ENCODE assay signal across 17 cellular contexts in genomic region chr1:40079774-40080390, GRCh38. TPM values are rescaled to one million over a fixed set of nuclear protein-coding genes. Genes with fewer than 3 reads are reported as not detected.
DNase-seq lines count a peak whose midpoint lies in the region; ATAC-seq and TF ChIP-seq lines count a peak whose summit lies in the region.
"Had no signal": no experiment of that assay in that cellular context is flagged by ENCODE, and none has a peak within 500 bp of the region (broad histone marks: within the 10 kb centered on the region; RNA-seq: fewer than 3 reads in every experiment).

No MANE protein-coding gene starts in this region.

- no peak for DNase-seq in activated CD8-positive, alpha-beta memory T cell treated with anti-CD3 and anti-CD28 coated beads, Interleukin-2, amount 10 ng/mL, durations not matched to agents 7 days and 5 days
- no peak for DNase-seq in activated CD8-positive, alpha-beta memory T cell treated with anti-CD3 and anti-CD28 coated beads, Interleukin-2, amount 50 U/mL, for 48 hours
- DNase-seq in CD8-positive, alpha-beta T cell = no peak
- DNase-seq in putamen (ENCODE audit: low spot score) (peak; percentile 78), DMS53 treated with DMSO at 0.1 percent for 48 hours (lab: John Stamatoyannopoulos, UW; ENCODE audit: unreplicated experiment) (no peak), HuH-7.5 (ENCODE audit: low spot score) (no peak), type B pancreatic cell (ENCODE audit: extremely low spot score, unreplicated experiment) (no peak)
- DNase-seq: activated CD8-positive, alpha-beta T cell treated with anti-CD3 and anti-CD28 coated beads, Interleukin-2, amount 10 ng/mL, durations not matched to agents 7 days and 5 days; amniotic stem cell; NCI-H1436 treated with DMSO at 0.1 percent for 48 hours; NCI-H2171; NCI-H526 treated with DMSO at 0.1 percent for 48 hours; testis had no signal

- H3K27ac Mint-ChIP-seq in activated CD8-positive, alpha-beta memory T cell treated with anti-CD3 and anti-CD28 coated beads, Interleukin-2, amount 10 ng/mL, durations not matched to agents 7 days and 5 days = peak overlapping the region; percentile 56
- peak overlapping the region; percentile 22 for H3K27ac Mint-ChIP-seq in CD8-positive, alpha-beta T cell
- H3K27ac Mint-ChIP-seq in activated T-helper 17 cell treated with anti-CD3 and anti-CD28 coated beads, Interleukin-2, amount 50 U/mL, for 72 hours = peak overlapping the region; percentile 84
- H3K27ac Mint-ChIP-seq in type B pancreatic cell = no peak overlapping the region
- H3K27ac Mint-ChIP-seq: activated CD8-positive, alpha-beta T cell treated with anti-CD3 and anti-CD28 coated beads, Interleukin-2, amount 10 ng/mL, durations not matched to agents 7 days and 5 days had no signal

- no peak for TF ChIP-seq CTCF in CD8-positive, alpha-beta T cell (IDR thresholded peaks at IDR 0.05)
- TF ChIP-seq CTCF in type B pancreatic cell (conservative IDR thresholded peaks at IDR 0.05) = no peak

- no peaks in the 10 kb centered on the region for H3K27me3 ChIP-seq in CD8-positive, alpha-beta T cell (ENCODE audit: insufficient read depth, low read length)
- H3K27me3 ChIP-seq: hepatocyte, testis had no signal

- peaks cover 29% of the 10 kb centered on the region for H3K36me3 ChIP-seq in CD8-positive, alpha-beta T cell (ENCODE audit: insufficient read depth, low read length)

- H3K36me3 Mint-ChIP-seq in activated CD8-positive, alpha-beta memory T cell treated with anti-CD3 and anti-CD28 coated beads, Interleukin-2, amount 10 ng/mL, durations not matched to agents 7 days and 5 days = peaks cover 16% of the 10 kb centered on the region
- peaks cover 72% of the 10 kb centered on the region for H3K36me3 Mint-ChIP-seq in CD8-positive, alpha-beta T cell
- H3K36me3 Mint-ChIP-seq in activated T-helper 17 cell treated with anti-CD3 and anti-CD28 coated beads, Interleukin-2, amount 50 U/mL, for 72 hours (ENCODE audit: low read depth) = peaks cover 90% of the 10 kb centered on the region
- H3K36me3 Mint-ChIP-seq in type B pancreatic cell = peaks cover 15% of the 10 kb centered on the region

- POLR2A ChIA-PET in CD8-positive, alpha-beta T cell (lab: Charles Lee) = no interaction called here

- H3K9me3 Mint-ChIP-seq in activated CD8-positive, alpha-beta memory T cell treated with anti-CD3 and anti-CD28 coated beads, Interleukin-2, amount 10 ng/mL, durations not matched to agents 7 days and 5 days (ENCODE audit: low read depth) = no peaks in the 10 kb centered on the region
- H3K9me3 Mint-ChIP-seq in CD8-positive, alpha-beta T cell = no peaks in the 10 kb centered on the region
- H3K9me3 Mint-ChIP-seq in activated T-helper 17 cell treated with anti-CD3 and anti-CD28 coated beads, Interleukin-2, amount 50 U/mL, for 72 hours = no peaks in the 10 kb centered on the region
- no peaks in the 10 kb centered on the region for H3K9me3 Mint-ChIP-seq in type B pancreatic cell

- intact Hi-C loops in CD8-positive, alpha-beta T cell (cut with DNase I, micrococcal nuclease) = loop anchor here (2.0 to 5.0 kb wide), 3 partner anchors 19 to 327 kb away; partner anchors contain the start of gene CAP1 (in 1 of the 2)

- H3K27me3 Mint-ChIP-seq in activated CD8-positive, alpha-beta memory T cell treated with anti-CD3 and anti-CD28 coated beads, Interleukin-2, amount 10 ng/mL, durations not matched to agents 7 days and 5 days = no peaks in the 10 kb centered on the region
- no peaks in the 10 kb centered on the region for H3K27me3 Mint-ChIP-seq in CD8-positive, alpha-beta T cell (ENCODE audit: low read depth)
- H3K27me3 Mint-ChIP-seq in activated T-helper 17 cell treated with anti-CD3 and anti-CD28 coated beads, Interleukin-2, amount 50 U/mL, for 72 hours = no peaks in the 10 kb centered on the region
- no peaks in the 10 kb centered on the region for H3K27me3 Mint-ChIP-seq in type B pancreatic cell

- H3K4me1 Mint-ChIP-seq in activated CD8-positive, alpha-beta memory T cell treated with anti-CD3 and anti-CD28 coated beads, Interleukin-2, amount 10 ng/mL, durations not matched to agents 7 days and 5 days = peaks cover 21% of the 10 kb centered on the region
- H3K4me1 Mint-ChIP-seq in CD8-positive, alpha-beta T cell (ENCODE audit: low read depth) = peaks cover 7% of the 10 kb centered on the region
- peaks cover 5% of the 10 kb centered on the region for H3K4me1 Mint-ChIP-seq in activated T-helper 17 cell treated with anti-CD3 and anti-CD28 coated beads, Interleukin-2, amount 50 U/mL, for 72 hours
- no peaks in the 10 kb centered on the region for H3K4me1 Mint-ChIP-seq in type B pancreatic cell (ENCODE audit: unreplicated experiment)

- H3K4me1 ChIP-seq in CD8-positive, alpha-beta T cell (ENCODE audit: insufficient read depth, low read length) = no peaks in the 10 kb centered on the region

- CTCF ChIA-PET in activated CD8-positive, alpha-beta memory T cell treated with anti-CD3 and anti-CD28 coated beads, Interleukin-2, amount 10 ng/mL, durations not matched to agents 7 days and 5 days (lab: Charles Lee) = interaction anchor here (0.8 to 7.1 kb wide), 7 partner anchors 12 to 325 kb away, joined by 3 to 67 read pairs (median 6); no protein-coding TSS in a partner anchor
- CTCF ChIA-PET in CD8-positive, alpha-beta T cell (lab: Charles Lee) = interaction anchor here (0.6 to 4.1 kb wide), 5 partner anchors 11 to 262 kb away, joined by 5 to 25 read pairs (median 7); no protein-coding TSS in a partner anchor

- H3K27ac ChIP-seq in CD8-positive, alpha-beta T cell (ENCODE audit: low read depth, low read length) = no peak overlapping the region
- H3K27ac ChIP-seq: C4-2B, hepatocyte, testis had no signal

- no peak overlapping the region for H3K4me3 ChIP-seq in CD8-positive, alpha-beta T cell (ENCODE audit: low read depth, low read length)
- H3K4me3 ChIP-seq: GM12878, hepatocyte, testis had no signal

- no peak overlapping the region for H3K4me3 Mint-ChIP-seq in activated CD8-positive, alpha-beta memory T cell treated with anti-CD3 and anti-CD28 coated beads, Interleukin-2, amount 10 ng/mL, durations not matched to agents 7 days and 5 days
- H3K4me3 Mint-ChIP-seq in CD8-positive, alpha-beta T cell = no peak overlapping the region
- peak overlapping the region; percentile 26 for H3K4me3 Mint-ChIP-seq in activated T-helper 17 cell treated with anti-CD3 and anti-CD28 coated beads, Interleukin-2, amount 50 U/mL, for 72 hours
- no peak overlapping the region for H3K4me3 Mint-ChIP-seq in type B pancreatic cell
- H3K4me3 Mint-ChIP-seq: activated CD8-positive, alpha-beta T cell treated with anti-CD3 and anti-CD28 coated beads, Interleukin-2, amount 10 ng/mL, durations not matched to agents 7 days and 5 days had no signal

- ATAC-seq in activated CD8-positive, alpha-beta memory T cell treated with anti-CD3 and anti-CD28 coated beads, Interleukin-2, amount 10 ng/mL, durations not matched to agents 7 days and 5 days = peak; percentile 52
- no peak for ATAC-seq in CD8-positive, alpha-beta T cell
- ATAC-seq in activated T-helper 17 cell treated with anti-CD3 and anti-CD28 coated beads, Interleukin-2, amount 50 U/mL, for 72 hours (replicated peaks) = peak; percentile 79
- ATAC-seq: activated CD8-positive, alpha-beta T cell treated with anti-CD3 and anti-CD28 coated beads, Interleukin-2, amount 10 ng/mL, durations not matched to agents 7 days and 5 days; GM12878 had no signal

- no peaks in the 10 kb centered on the region for H3K9me3 ChIP-seq in CD8-positive, alpha-beta T cell (ENCODE audit: low read length)
- H3K9me3 ChIP-seq: testis had no signal

RNA-seq across cellular contexts. Expression of gene PPT1, which starts 17.2 kb away (rescaled TPM):
- total RNA-seq in activated CD8-positive, alpha-beta memory T cell treated with anti-CD3 and anti-CD28 coated beads, Interleukin-2, amount 10 ng/mL, durations not matched to agents 7 days and 5 days = 10 to 100 TPM; 74.1 to 96.6 TPM
- 10 to 100 TPM; 32.2 to 34.2 TPM for total RNA-seq in CD8-positive, alpha-beta T cell
- 100 to 1,000 TPM in 1 of 2 donors, 10 to 100 TPM in 1; 56.1 to 107 TPM for total RNA-seq in activated T-helper 17 cell treated with anti-CD3 and anti-CD28 coated beads, Interleukin-2, amount 50 U/mL, for 72 hours
- total RNA-seq in type B pancreatic cell (ENCODE audit: low replicate concordance) = 73.6 and 79.6 TPM in 2 replicates

RNA-seq across cellular contexts. Expression of gene CAP1, which starts 39.4 kb away (rescaled TPM):
- total RNA-seq in activated CD8-positive, alpha-beta memory T cell treated with anti-CD3 and anti-CD28 coated beads, Interleukin-2, amount 10 ng/mL, durations not matched to agents 7 days and 5 days = 100 to 1,000 TPM; 647 to 727 TPM
- total RNA-seq in CD8-positive, alpha-beta T cell = 100 to 1,000 TPM; 123 to 126 TPM
- total RNA-seq in activated T-helper 17 cell treated with anti-CD3 and anti-CD28 coated beads, Interleukin-2, amount 50 U/mL, for 72 hours = 100 to 1,000 TPM; 405 to 687 TPM
- 210 and 274 TPM in 2 replicates for total RNA-seq in type B pancreatic cell (ENCODE audit: low replicate concordance)
